ENCODE assay signal across 8 cellular contexts in the genomic region with DNA sequence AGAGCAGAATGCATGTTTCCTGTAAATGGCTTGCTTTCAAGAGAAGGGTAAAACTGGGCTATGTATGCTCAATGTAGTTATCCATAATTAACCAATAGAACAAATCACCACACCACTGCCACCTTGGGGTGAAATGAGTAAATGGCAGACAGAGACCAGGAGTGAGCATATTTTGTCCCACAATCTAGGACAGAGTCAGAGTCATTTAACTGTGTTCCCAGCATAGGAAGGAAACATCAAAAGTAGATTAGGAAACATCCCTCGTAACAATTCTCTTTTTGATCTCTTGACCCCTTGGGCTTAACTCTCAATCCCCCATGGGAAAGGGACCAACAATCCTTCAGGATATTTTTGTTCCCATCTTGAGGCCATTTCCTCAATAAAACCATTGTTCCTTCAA.
DNase-seq lines count a peak whose midpoint lies in the region; ATAC-seq and TF ChIP-seq lines count a peak whose summit lies in the region.

No MANE protein-coding gene starts in this region.

- TF ChIP-seq CTCF in GM13976 (IDR thresholded peaks at IDR 0.05; ENCODE audit: borderline replicate concordance, control extremely low read depth, extremely low read depth, insufficient read depth, missing control alignments) (peak; percentile 64), fibroblast of pulmonary artery (IDR thresholded peaks at IDR 0.05; ENCODE audit: low read length, missing control alignments) (peak; percentile 74), omental fat pad (IDR thresholded peaks at IDR 0.05) (no peak)

- in situ Hi-C loops in GM13976 (cut with MboI; ENCODE audit: low sequenced_read_pairs, unreplicated experiment) = no loop called here

- peak; percentile 33 for DNase-seq in AG08396 (ENCODE audit: low spot score)
- peak; percentile 61 for DNase-seq in GM13976 (ENCODE audit: low spot score)
- DNase-seq in NCI-H1436 treated with DMSO at 0.1 percent for 48 hours (lab: John Stamatoyannopoulos, UW) = peak; percentile 2
- peak; percentile 66 for DNase-seq in activated CD4-positive, alpha-beta T cell treated with anti-CD3 and anti-CD28 coated beads for 48 hours
- peak; percentile 52 for DNase-seq in fibroblast of pulmonary artery (ENCODE audit: low read depth)
- peak; percentile 42 for DNase-seq in omental fat pad (ENCODE audit: low spot score)
- DNase-seq in effector CD4-positive, alpha-beta T cell = no peak

- H3K4me3 ChIP-seq in fibroblast of pulmonary artery (replicated peaks; ENCODE audit: low read depth, low read length) = no peak overlapping the region

- peak; percentile 93 for ATAC-seq in HG02884 (IDR thresholded peaks at IDR 0.05; ENCODE audit: unreplicated experiment)
- peak; percentile 70 for ATAC-seq in omental fat pad (ENCODE audit: low FRiP score)

Comparison
In these comparisons a context has a peak if more than half of its experiments do, and no peak if none do; other contexts are left out.
1. CTCF ChIP-seq: peak in GM13976 (single experiment) and fibroblast of pulmonary artery (single experiment); none in omental fat pad (0 of 3).